Comparison of ENCODE assay signal across 25 cellular contexts in genomic region chr2:70241338-70241737, GRCh38. TPM values are rescaled to one million over a fixed set of nuclear protein-coding genes. Genes with fewer than 3 reads are reported as not detected.
A peak's percentile ranks its signal among the peaks of the same experiment; 100 is the strongest.
DNase-seq lines count a peak whose midpoint lies in the region; ATAC-seq and TF ChIP-seq lines count a peak whose summit lies in the region.
"Had no signal": no experiment of that assay in that cellular context is flagged by ENCODE, and none has a peak within 500 bp of the region (broad histone marks: within the 10 kb centered on the region; RNA-seq: fewer than 3 reads in every experiment).

No MANE protein-coding gene starts in this region.

- H3K79me2 ChIP-seq in SK-N-SH (ENCODE audit: insufficient read depth) (peaks cover 100% of the 10 kb centered on the region), Loucy (ENCODE audit: insufficient read depth, low read length) (peaks cover 100% of the 10 kb centered on the region)

- peak overlapping the region; percentile 73 for H3K27ac Mint-ChIP-seq in chondrocyte (ENCODE audit: unreplicated experiment)
- H3K27ac Mint-ChIP-seq: T-helper 2 cell treated with Interferon-gamma antibody and Interleukin-4, amounts not matched to agents 5 μg/mL and 100 μg/mL, for 36 hours had no signal

- H2AFZ ChIP-seq in SK-N-SH (ENCODE audit: low read depth) (no peak overlapping the region), Loucy (ENCODE audit: low read length) (no peak overlapping the region)

- H3K4me3 ChIP-seq in SK-N-SH (ENCODE audit: low read depth in 2 of 2, low read length in 1 of 2), result no peak overlapping the region
- H3K4me3 ChIP-seq in Loucy (ENCODE audit: low read length, poor library complexity, severe bottlenecking), result peak overlapping the region; percentile 90
- no peak overlapping the region for H3K4me3 ChIP-seq in neutrophil (ENCODE audit: low read depth in 1 of 2, low read length in 1 of 2)
- no peak overlapping the region for H3K4me3 ChIP-seq in tibial artery
- H3K4me3 ChIP-seq: body of pancreas, dorsolateral prefrontal cortex, esophagus muscularis mucosa, lower lobe of right lung, prostate gland, upper lobe of right lung had no signal

- H3K4me2 ChIP-seq in SK-N-SH (no peak overlapping the region), Loucy (ENCODE audit: low read depth, low read length, poor library complexity, severe bottlenecking) (peak overlapping the region; percentile 78)

- H3K27ac ChIP-seq in SK-N-SH (ENCODE audit: low read depth in 2 of 2, low read length in 1 of 2), result 0 out of 4 replicates have a peak overlapping the region, but pooled peaks of 1 of the 2 experiments have one; percentile 6
- H3K27ac ChIP-seq in neutrophil, result peak overlapping the region; percentile 50
- H3K27ac ChIP-seq in tibial artery, result no peak overlapping the region
- H3K27ac ChIP-seq: body of pancreas, C4-2B, dorsolateral prefrontal cortex, esophagus muscularis mucosa, lower lobe of right lung, prostate gland, upper lobe of right lung had no signal

- H3K36me3 ChIP-seq in SK-N-SH (replicated peaks in 1 of 2; ENCODE audit: control insufficient read depth in 1 of 2, insufficient read depth in 2 of 2, low read length in 1 of 2), result peaks cover 0 to 41% of the 10 kb centered on the region in 2 experiments
- H3K36me3 ChIP-seq in Loucy (ENCODE audit: insufficient read depth, low read length), result peaks cover 22% of the 10 kb centered on the region
- H3K36me3 ChIP-seq in neutrophil, result no peaks in the 10 kb centered on the region
- peaks cover 0 to 25% (median 0%) of the 10 kb centered on the region in 3 donors for H3K36me3 ChIP-seq in tibial artery
- H3K36me3 ChIP-seq: prostate gland had no signal

- TF ChIP-seq CTCF in SK-N-SH (IDR thresholded peaks at IDR 0.05) (no peak), Loucy (conservative IDR thresholded peaks at IDR 0.05; ENCODE audit: low read length) (no peak), chondrocyte (IDR thresholded peaks at IDR 0.05) (no peak), neutrophil (IDR thresholded peaks at IDR 0.05) (no peak), tibial artery (IDR thresholded peaks at IDR 0.05) (no peak)

- H3K4me1 ChIP-seq in SK-N-SH (ENCODE audit: control insufficient read depth in 1 of 2, insufficient read depth in 2 of 2, low read depth in 1 of 2, low read length in 1 of 2) (peaks cover 3 to 12% of the 10 kb centered on the region in 2 experiments; a peak in 3 of 4 replicates), Loucy (ENCODE audit: insufficient read depth, low read length, poor library complexity, severe bottlenecking) (peaks cover 59% of the 10 kb centered on the region), neutrophil (ENCODE audit: control insufficient read depth in 1 of 2, insufficient read depth in 1 of 2, low read depth in 1 of 2, low read length in 1 of 2) (peaks cover 13 to 14% of the 10 kb centered on the region in 2 experiments), tibial artery (peaks cover 0 to 52% (median 26%) of the 10 kb centered on the region in 4 donors)
- H3K4me1 ChIP-seq: prostate gland had no signal

- peaks cover 6% of the 10 kb centered on the region for H3K36me3 Mint-ChIP-seq in chondrocyte (ENCODE audit: low read depth)
- H3K36me3 Mint-ChIP-seq: natural killer cell had no signal

- H3K9me3 ChIP-seq in SK-N-SH (no peaks in the 10 kb centered on the region), Loucy (ENCODE audit: insufficient read depth, low read depth, low read length) (no peaks in the 10 kb centered on the region), neutrophil (no peaks in the 10 kb centered on the region), tibial artery (no peaks in the 10 kb centered on the region)
- H3K9me3 ChIP-seq: body of pancreas, esophagus muscularis mucosa, lower lobe of right lung, prostate gland, upper lobe of right lung had no signal

- peaks cover 54% of the 10 kb centered on the region for H3K4me1 Mint-ChIP-seq in chondrocyte (ENCODE audit: low read depth)

- DNase-seq in SK-N-SH (no peak), chondrocyte (ENCODE audit: low spot score) (no peak), tibial artery (no peak), COLO668 (lab: John Stamatoyannopoulos, UW; ENCODE audit: unreplicated experiment) (no peak)
- no peak for DNase-seq in stimulated activated CD4-positive, alpha-beta T cell treated with anti-CD3 and anti-CD28 coated beads, Interleukin-2, amount 100 ng/mL, for 24 hours
- DNase-seq: 8988T; activated CD8-positive, alpha-beta memory T cell treated with anti-CD3 and anti-CD28 coated beads, Interleukin-2, amount 50 U/mL, for 4 hours; activated naive CD4-positive, alpha-beta T cell; body of pancreas; DMS79 treated with DMSO at 0.1 percent for 48 hours; dorsolateral prefrontal cortex; lower lobe of right lung; natural killer cell; NCI-H1930; NCI-H524; SIG-M5; upper lobe of right lung had no signal

- no peak for TF ChIP-seq EP300 in SK-N-SH (IDR thresholded peaks at IDR 0.05; ENCODE audit: borderline replicate concordance in 1 of 2, low read depth in 1 of 2, low read length in 1 of 2)

- H3K27me3 Mint-ChIP-seq in chondrocyte (ENCODE audit: low read depth), result no peaks in the 10 kb centered on the region

- H3F3A ChIP-seq in SK-N-SH (replicated peaks; ENCODE audit: insufficient read depth), result peaks cover 7% of the 10 kb centered on the region
- 0 out of 2 replicates have a peak, but pooled peaks cover 4% of the 10 kb centered on the region for H3F3A ChIP-seq in Loucy (ENCODE audit: low read depth)

- H3K9me3 Mint-ChIP-seq in chondrocyte (ENCODE audit: low read depth), result no peaks in the 10 kb centered on the region
- H3K9me3 Mint-ChIP-seq: natural killer cell; stimulated activated effector memory CD8-positive, alpha-beta T cell treated with anti-CD3 and anti-CD28 coated beads, Interleukin-12 subunit alpha, Interleukin-12 subunit beta, amount 100 ng/mL, for 72 hours; T-helper 2 cell treated with Interferon-gamma antibody and Interleukin-4, amounts not matched to agents 5 μg/mL and 100 μg/mL, for 36 hours had no signal

- 84% methylated on average over 8 of the region's 8 CpGs for WGBS in SK-N-SH (ENCODE audit: low lambda C conversion rate)

- no peaks in the 10 kb centered on the region for H3K27me3 ChIP-seq in SK-N-SH (ENCODE audit: insufficient read depth)
- H3K27me3 ChIP-seq in Loucy (ENCODE audit: insufficient read depth, low read length, poor library complexity, severe bottlenecking), result no peaks in the 10 kb centered on the region
- H3K27me3 ChIP-seq in neutrophil, result no peaks in the 10 kb centered on the region
- no peaks in the 10 kb centered on the region for H3K27me3 ChIP-seq in tibial artery
- H3K27me3 ChIP-seq: body of pancreas, dorsolateral prefrontal cortex, esophagus muscularis mucosa, upper lobe of right lung had no signal

- no peak overlapping the region for H3K4me3 Mint-ChIP-seq in chondrocyte (ENCODE audit: unreplicated experiment)
- H3K4me3 Mint-ChIP-seq: natural killer cell; stimulated activated effector memory CD8-positive, alpha-beta T cell treated with anti-CD3 and anti-CD28 coated beads, Interleukin-12 subunit alpha, Interleukin-12 subunit beta, amount 100 ng/mL, for 72 hours; T-helper 2 cell treated with Interferon-gamma antibody and Interleukin-4, amounts not matched to agents 5 μg/mL and 100 μg/mL, for 36 hours had no signal

- CTCF ChIA-PET in SK-N-SH (lab: Yijun Ruan, JAX), result interaction anchor here (0.7 kb wide), 1 partner anchor 176 kb away, joined by 3 read pairs; no protein-coding TSS in a partner anchor

- TF ChIP-seq RAD21 in SK-N-SH (IDR thresholded peaks at IDR 0.05; ENCODE audit: low read length), result no peak

- no peaks in the 10 kb centered on the region for H3K9me2 ChIP-seq in SK-N-SH
- no peaks in the 10 kb centered on the region for H3K9me2 ChIP-seq in Loucy (replicated peaks; ENCODE audit: low read depth, low read length)

- H4K20me1 ChIP-seq in SK-N-SH (ENCODE audit: insufficient read depth) (peaks cover 95% of the 10 kb centered on the region), Loucy (ENCODE audit: insufficient read depth, low read length, poor library complexity, severe bottlenecking) (peaks cover 97% of the 10 kb centered on the region)

- H3K9ac ChIP-seq in SK-N-SH, result no peak overlapping the region
- no peak overlapping the region for H3K9ac ChIP-seq in Loucy (ENCODE audit: low read depth, low read length, poor library complexity, severe bottlenecking)

- POLR2A ChIA-PET in SK-N-SH (lab: Yijun Ruan, JAX), result no interaction called here

- intact Hi-C loops in tibial artery (cut with DNase I; ENCODE audit: low total_unique reads), result loop anchor here (10.0 kb wide), 2 partner anchors 53 to 327 kb away; partner anchors contain the start of genes MXD1 and SNRPG

- peak; percentile 75 for ATAC-seq in SK-N-SH treated with all-trans-retinoic acid at 6 μM for 48 hours
- ATAC-seq: body of pancreas; lower lobe of right lung; natural killer cell; stimulated activated effector memory CD8-positive, alpha-beta T cell treated with anti-CD3 and anti-CD28 coated beads, Interleukin-12 subunit alpha, Interleukin-12 subunit beta, amount 100 ng/mL, for 72 hours; upper lobe of right lung had no signal

TF ChIP-seq in SK-N-SH treated with all-trans-retinoic acid at 6 μM for 48 hours, 23 proteins besides CTCF, POLR2A, EP300 and RAD21 (continues in another document):
- TF ChIP-seq PPARA (CRISPR knock-in tag; IDR thresholded peaks at IDR 0.05; ENCODE audit: borderline replicate concordance) (no peak), SNAI2 (CRISPR knock-in tag; IDR thresholded peaks at IDR 0.05) (no peak), TOX (CRISPR knock-in tag; IDR thresholded peaks at IDR 0.05; ENCODE audit: borderline replicate concordance) (no peak)

TF ChIP-seq in SK-N-SH, 30 proteins besides CTCF, POLR2A, EP300 and RAD21:
- TF ChIP-seq RFX5 (IDR thresholded peaks at IDR 0.05; ENCODE audit: low read length) (no peak), GATA2 (CRISPR knock-in tag; IDR thresholded peaks at IDR 0.05) (no peak), RXRA (IDR thresholded peaks at IDR 0.05; ENCODE audit: borderline replicate concordance, low read depth) (no peak), GABPA (IDR thresholded peaks at IDR 0.05; ENCODE audit: low read depth) (no peak), ELF1 (IDR thresholded peaks at IDR 0.05) (no peak)

RNA-seq across cellular contexts. Expression of gene TIA1, which starts 7.1 kb away (rescaled TPM):
- polyA plus RNA-seq in SK-N-SH (2012; rRNA removed), result 77.7 and 98.0 TPM in 2 replicates
- 45.2 and 48.0 TPM in 2 replicates for polyA plus RNA-seq in SK-N-SH (2012; cell fraction: cytosol; rRNA removed)
- 384 and 536 TPM in 2 replicates for polyA plus RNA-seq in SK-N-SH (2012; cell fraction: nucleus; rRNA removed)
- total RNA-seq in chondrocyte, result 87.0 to 121 TPM (median 94.8 TPM) in 3 replicates

RNA-seq across cellular contexts. Expression of gene PCYOX1, which starts 16.6 kb away (rescaled TPM):
- 20.7 and 26.5 TPM in 2 replicates for polyA plus RNA-seq in SK-N-SH (2012; rRNA removed)
- polyA plus RNA-seq in SK-N-SH (2012; cell fraction: cytosol; rRNA removed), result 32.0 and 33.6 TPM in 2 replicates
- 7.7 and 14.5 TPM in 2 replicates for polyA plus RNA-seq in SK-N-SH (2012; cell fraction: nucleus; rRNA removed)
- total RNA-seq in chondrocyte, result 82.1 to 93.5 TPM (median 87.2 TPM) in 3 replicates

RNA-seq across cellular contexts. Expression of gene C2orf42, which starts 50.5 kb away (rescaled TPM):
- 5.1 and 6.8 TPM in 2 replicates for polyA plus RNA-seq in SK-N-SH (2012; rRNA removed)
- 5.1 and 7.2 TPM in 2 replicates for polyA plus RNA-seq in SK-N-SH (2012; cell fraction: cytosol; rRNA removed)
- polyA plus RNA-seq in SK-N-SH (2012; cell fraction: nucleus; rRNA removed), result 7.8 and 10.7 TPM in 2 replicates
- 14.3 to 24.8 TPM (median 14.7 TPM) in 3 replicates for total RNA-seq in chondrocyte

RNA-seq across cellular contexts. Expression of gene SNRPG, which starts 52.2 kb away (rescaled TPM):
- 141 and 159 TPM in 2 replicates for polyA plus RNA-seq in SK-N-SH (2012; rRNA removed)
- polyA plus RNA-seq in SK-N-SH (2012; cell fraction: cytosol; rRNA removed), result 215 and 419 TPM in 2 replicates
- polyA plus RNA-seq in SK-N-SH (2012; cell fraction: nucleus; rRNA removed), result 23.3 and 37.7 TPM in 2 replicates
- total RNA-seq in chondrocyte, result 99.6 to 152 TPM (median 111 TPM) in 3 replicates
